In genomic region chr22:19173047-19174035, GRCh38 we compare ENCODE assay signal across 3 cellular contexts.
TF ChIP-seq lines count a peak whose summit lies in the region.

No MANE protein-coding gene starts in this region.

TF ChIP-seq in A549, 52 proteins besides CTCF, POLR2A, EP300 and RAD21:
- TF ChIP-seq MAFK (IDR thresholded peaks at IDR 0.05; ENCODE audit: partially characterized antibody) = no peak
- TF ChIP-seq, protein P1, sequence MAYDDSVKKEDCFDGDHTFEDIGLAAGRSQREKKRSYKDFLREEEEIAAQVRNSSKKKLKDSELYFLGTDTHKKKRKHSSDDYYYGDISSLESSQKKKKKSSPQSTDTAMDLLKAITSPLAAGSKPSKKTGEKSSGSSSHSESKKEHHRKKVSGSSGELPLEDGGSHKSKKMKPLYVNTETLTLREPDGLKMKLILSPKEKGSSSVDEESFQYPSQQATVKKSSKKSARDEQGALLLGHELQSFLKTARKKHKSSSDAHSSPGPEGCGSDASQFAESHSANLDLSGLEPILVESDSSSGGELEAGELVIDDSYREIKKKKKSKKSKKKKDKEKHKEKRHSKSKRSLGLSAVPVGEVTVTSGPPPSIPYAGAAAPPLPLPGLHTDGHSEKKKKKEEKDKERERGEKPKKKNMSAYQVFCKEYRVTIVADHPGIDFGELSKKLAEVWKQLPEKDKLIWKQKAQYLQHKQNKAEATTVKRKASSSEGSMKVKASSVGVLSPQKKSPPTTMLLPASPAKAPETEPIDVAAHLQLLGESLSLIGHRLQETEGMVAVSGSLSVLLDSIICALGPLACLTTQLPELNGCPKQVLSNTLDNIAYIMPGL (CRISPR knock-in tag; IDR thresholded peaks at IDR 0.05; ENCODE audit: borderline replicate concordance) = no peak
- no peak for TF ChIP-seq FOSB (CRISPR knock-in tag; IDR thresholded peaks at IDR 0.05)
- no peak for TF ChIP-seq MAZ (IDR thresholded peaks at IDR 0.05; ENCODE audit: borderline replicate concordance, low read depth, low read length)
- no peak for TF ChIP-seq TFCP2L1 (CRISPR knock-in tag; IDR thresholded peaks at IDR 0.05)
- no peak for TF ChIP-seq NPAS2 (CRISPR knock-in tag; IDR thresholded peaks at IDR 0.05; ENCODE audit: borderline replicate concordance)
- TF ChIP-seq RARB (CRISPR knock-in tag; IDR thresholded peaks at IDR 0.05) = no peak
- no peak for TF ChIP-seq ELK1 (IDR thresholded peaks at IDR 0.05; ENCODE audit: low read depth, low read length)
- no peak for TF ChIP-seq HOXB13 (CRISPR knock-in tag; IDR thresholded peaks at IDR 0.05; ENCODE audit: low read depth)
- TF ChIP-seq ZC3H11A (IDR thresholded peaks at IDR 0.05) = no peak
- no peak for TF ChIP-seq JUN (IDR thresholded peaks at IDR 0.05)
- no peak for TF ChIP-seq PBX3 (IDR thresholded peaks at IDR 0.05)
- TF ChIP-seq CBX8 (IDR thresholded peaks at IDR 0.05) = no peak
- TF ChIP-seq CBX2 (IDR thresholded peaks at IDR 0.05; ENCODE audit: borderline replicate concordance, low read depth) = no peak
- TF ChIP-seq SMC3 (IDR thresholded peaks at IDR 0.05) = no peak
- TF ChIP-seq MAX (IDR thresholded peaks at IDR 0.05) = no peak

TF ChIP-seq in GM23338, 12 proteins besides CTCF, POLR2A, EP300 and RAD21 (continues in another document):
- TF ChIP-seq ZNF462 (CRISPR knock-in tag; IDR thresholded peaks at IDR 0.05) (no peak), STAT1 (IDR thresholded peaks at IDR 0.05; ENCODE audit: unreplicated experiment) (no peak), REST (IDR thresholded peaks at IDR 0.05; ENCODE audit: unreplicated experiment) (no peak), EZH2 (IDR thresholded peaks at IDR 0.05; ENCODE audit: low read depth, unreplicated experiment) (no peak), NANOG (IDR thresholded peaks at IDR 0.05; ENCODE audit: borderline replicate concordance) (no peak), POLR2AphosphoS5 (IDR thresholded peaks at IDR 0.05; ENCODE audit: low read depth) (no peak), JUNB (IDR thresholded peaks at IDR 0.05; ENCODE audit: unreplicated experiment) (no peak), ZNF331 (CRISPR knock-in tag; IDR thresholded peaks at IDR 0.05; ENCODE audit: low read depth) (no peak)

TF ChIP-seq in liver, 16 proteins besides CTCF, POLR2A, EP300 and RAD21:
- no peak for TF ChIP-seq MAX (IDR thresholded peaks at IDR 0.05)
- TF ChIP-seq RXRA (IDR thresholded peaks at IDR 0.05) = no peak
- TF ChIP-seq EGR1 (IDR thresholded peaks at IDR 0.05; ENCODE audit: low read depth in 2 of 2) = no peak
- TF ChIP-seq HNF4G (IDR thresholded peaks at IDR 0.05) = no peak
- no peak for TF ChIP-seq FOXA1 (IDR thresholded peaks at IDR 0.05)
- no peak for TF ChIP-seq ZBTB33 (IDR thresholded peaks at IDR 0.05)
- TF ChIP-seq YY1 (IDR thresholded peaks at IDR 0.05) = no peak
- no peak for TF ChIP-seq HNF4A (conservative IDR thresholded peaks at IDR 0.05)
- no peak for TF ChIP-seq GABPA (IDR thresholded peaks at IDR 0.05 in 1 of 2, conservative IDR thresholded peaks at IDR 0.05 in 1 of 2)
